Comparison of ENCODE assay signal across 10 cellular contexts in genomic region chr6:42407379-42407778, GRCh38. TPM values are rescaled to one million over a fixed set of nuclear protein-coding genes. Genes with fewer than 3 reads are reported as not detected.
A peak's percentile ranks its signal among the peaks of the same experiment; 100 is the strongest.
DNase-seq lines count a peak whose midpoint lies in the region; ATAC-seq and FAIRE-seq lines count a peak whose summit lies in the region.
"Had no signal": no experiment of that assay in that cellular context is flagged by ENCODE, and none has a peak within 500 bp of the region (broad histone marks: within the 10 kb centered on the region; RNA-seq: fewer than 3 reads in every experiment).

No MANE protein-coding gene starts in this region.

- ATAC-seq in T-cell (replicated peaks in 1 of 4) = no peak
- ATAC-seq: A549 had no signal

- CTCF ChIA-PET in T-cell (lab: Charles Lee) = no interaction called here

- intact Hi-C loops in activated CD4-positive, alpha-beta T cell treated with anti-CD3 and anti-CD28 coated beads, Interleukin-2, amount 10 ng/mL, durations not matched to agents 24 days and 14 days (cut with micrococcal nuclease) = no loop called here

- peaks cover 54% of the 10 kb centered on the region for H3K4me1 Mint-ChIP-seq in activated CD4-positive, alpha-beta T cell treated with anti-CD3 and anti-CD28 coated beads, Interleukin-2, amount 10 ng/mL, durations not matched to agents 24 days and 14 days
- peaks cover 72 to 81% (median 77%) of the 10 kb centered on the region in 3 donors for H3K4me1 Mint-ChIP-seq in T-cell

- H3K27ac ChIP-seq in skin epidermis = peak overlapping the region in 15 of 21 experiments; percentile 2 to 84 (median 41)
- H3K27ac ChIP-seq: A549 had no signal

- H3K27me3 Mint-ChIP-seq in activated CD4-positive, alpha-beta T cell treated with anti-CD3 and anti-CD28 coated beads, Interleukin-2, amount 10 ng/mL, durations not matched to agents 24 days and 14 days = no peaks in the 10 kb centered on the region
- H3K27me3 Mint-ChIP-seq in T-cell = no peaks in the 10 kb centered on the region

- peak overlapping the region; percentile 20 for H3K4me3 Mint-ChIP-seq in activated CD4-positive, alpha-beta T cell treated with anti-CD3 and anti-CD28 coated beads, Interleukin-2, amount 10 ng/mL, durations not matched to agents 24 days and 14 days
- peak overlapping the region in 2 of 3 donors; percentile 43 to 58 for H3K4me3 Mint-ChIP-seq in T-cell

- H3K9me3 Mint-ChIP-seq in activated CD4-positive, alpha-beta T cell treated with anti-CD3 and anti-CD28 coated beads, Interleukin-2, amount 10 ng/mL, durations not matched to agents 24 days and 14 days = no peaks in the 10 kb centered on the region
- H3K9me3 Mint-ChIP-seq in T-cell = no peaks in the 10 kb centered on the region

- H3K27ac Mint-ChIP-seq in activated CD4-positive, alpha-beta T cell treated with anti-CD3 and anti-CD28 coated beads, Interleukin-2, amount 10 ng/mL, durations not matched to agents 24 days and 14 days = peak overlapping the region; percentile 51
- peak overlapping the region; percentile 72 to 74 for H3K27ac Mint-ChIP-seq in T-cell

- H3K36me3 Mint-ChIP-seq in activated CD4-positive, alpha-beta T cell treated with anti-CD3 and anti-CD28 coated beads, Interleukin-2, amount 10 ng/mL, durations not matched to agents 24 days and 14 days (ENCODE audit: low read depth) = peaks cover 23% of the 10 kb centered on the region
- peaks cover 3% of the 10 kb centered on the region for H3K36me3 Mint-ChIP-seq in T-cell

- FAIRE-seq in GM19239 (lab: Jason Lieb, UNC) = no peak
- FAIRE-seq: A549, colon had no signal

- peak overlapping the region in 1 of 7 experiments; percentile 12 for H3K4me3 ChIP-seq in skin epidermis
- H3K4me3 ChIP-seq: A549 had no signal

- DNase-seq in activated CD4-positive, alpha-beta T cell treated with anti-CD3 and anti-CD28 coated beads, Interleukin-2, amount 10 ng/mL, durations not matched to agents 24 days and 14 days = no peak
- DNase-seq in activated CD4-positive, alpha-beta T cell treated with anti-CD3 and anti-CD28 coated beads for 1 hour = no peak
- DNase-seq in T-cell (no peak), fibroblast of gingiva (ENCODE audit: low read depth) (peak; percentile 54), GM19239 (ENCODE audit: insufficient read length, low spot score) (no peak), GF-D8 (lab: John Stamatoyannopoulos, UW) (no peak)
- DNase-seq in NK-92 treated with Interleukin-12 subunit alpha and Interleukin-12 subunit beta, amount 100 ng/mL, for 24 hours (lab: John Stamatoyannopoulos, UW) = no peak

- POLR2A ChIA-PET in T-cell (lab: Charles Lee) = interaction anchor here (0.5 to 0.7 kb wide), 2 partner anchors 37 to 54 kb away, joined by 3 to 6 read pairs; no protein-coding TSS in a partner anchor

RNA-seq across cellular contexts. Expression of gene TRERF1, which starts 44.3 kb away (rescaled TPM):
- 37.0 and 37.3 TPM in 2 replicates for total RNA-seq in activated CD4-positive, alpha-beta T cell treated with anti-CD3 and anti-CD28 coated beads, Interleukin-2, amount 10 ng/mL, durations not matched to agents 24 days and 14 days
- 10 to 100 TPM; 20.5 to 52.2 (median 25.6) TPM for total RNA-seq in T-cell
